Comparison of ENCODE assay signal across 28 cellular contexts in the genomic region with DNA sequence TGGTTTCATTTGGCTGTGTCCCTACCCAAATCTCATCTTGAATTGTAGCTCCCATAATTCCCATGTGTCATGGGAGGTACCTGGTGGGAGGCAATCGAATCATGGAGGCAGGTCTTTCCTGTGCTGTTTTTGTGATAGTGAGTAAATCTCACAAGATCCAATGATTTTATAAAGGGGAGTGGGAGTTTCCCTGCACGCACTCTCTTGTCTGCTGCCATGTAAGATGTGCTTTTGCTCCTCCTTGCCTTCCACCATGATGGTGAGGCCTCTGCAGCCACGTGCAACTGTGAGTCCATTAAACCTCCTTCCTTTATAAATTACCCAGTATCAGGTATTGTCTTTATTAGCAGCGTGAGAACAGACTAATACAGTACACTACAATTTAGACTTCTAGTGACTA.
"Had no signal": no experiment of that assay in that cellular context is flagged by ENCODE, and none has a peak within 500 bp of the region (broad histone marks: within the 10 kb centered on the region; RNA-seq: fewer than 3 reads in every experiment).

No MANE protein-coding gene starts in this region.

- H3K4me3 Mint-ChIP-seq: activated B cell treated with CpG ODN at 0.5 μM for 24 hours; activated CD8-positive, alpha-beta T cell treated with anti-CD3 and anti-CD28 coated beads for 36 hours; activated naive CD4-positive, alpha-beta T cell treated with anti-CD3 and anti-CD28 coated beads for 36 hours; activated naive CD8-positive, alpha-beta T cell; activated T-cell treated with anti-CD3 and anti-CD28 coated beads, Interleukin-2, amount 50 U/mL, for 4 hours; activated T-helper 17 cell treated with anti-CD3 and anti-CD28 coated beads, Interleukin-2, amount 50 U/mL, for 72 hours; effector memory CD8-positive, alpha-beta T cell; T-helper 17 cell; T-helper 2 cell treated with Interferon-gamma antibody and Interleukin-4, amounts not matched to agents 5 μg/mL and 100 μg/mL, for 36 hours had no signal

- H3K27me3 Mint-ChIP-seq: activated naive CD8-positive, alpha-beta T cell; T-helper 17 cell had no signal

- H3K4me3 ChIP-seq: esophagus muscularis mucosa, gastroesophageal sphincter had no signal

- DNase-seq: activated B cell treated with CpG ODN at 0.5 μM for 24 hours; activated CD4-positive, alpha-beta T cell treated with anti-CD3 and anti-CD28 coated beads for 48 hours; activated CD4-positive, alpha-beta T cell treated with anti-CD3 and anti-CD28 coated beads, Interleukin-2, amount 50 U/mL, for 1 hour; activated CD4-positive, alpha-beta T cell treated with anti-CD3 and anti-CD28 coated beads, Interleukin-2, amount 50 U/mL, for 48 hours; activated CD8-positive, alpha-beta memory T cell treated with anti-CD3 and anti-CD28 coated beads for 24 hours; activated CD8-positive, alpha-beta T cell treated with anti-CD3 and anti-CD28 coated beads for 36 hours; activated effector memory CD4-positive, alpha-beta T cell treated with Interleukin-2 at 50 U/mL for 16 hours; activated naive CD4-positive, alpha-beta T cell treated with anti-CD3 and anti-CD28 coated beads for 36 hours; activated T-cell treated with anti-CD3 and anti-CD28 coated beads, Interleukin-2, amount 50 U/mL, for 4 hours; amniotic stem cell; brain microvascular endothelial cell; cortex of kidney; dermis blood vessel endothelial cell; effector CD4-positive, alpha-beta T cell; effector memory CD8-positive, alpha-beta T cell; erythroblast; foreskin keratinocyte; T-helper 1 cell; T-helper 17 cell; T1000; WERI-Rb-1 had no signal

- H3K27ac Mint-ChIP-seq: activated B cell treated with CpG ODN at 0.5 μM for 24 hours; activated CD8-positive, alpha-beta T cell treated with anti-CD3 and anti-CD28 coated beads for 36 hours; activated naive CD4-positive, alpha-beta T cell treated with anti-CD3 and anti-CD28 coated beads for 36 hours; activated naive CD8-positive, alpha-beta T cell; activated T-helper 17 cell treated with anti-CD3 and anti-CD28 coated beads, Interleukin-2, amount 50 U/mL, for 72 hours; effector memory CD8-positive, alpha-beta T cell; T-helper 17 cell; T-helper 2 cell treated with Interferon-gamma antibody and Interleukin-4, amounts not matched to agents 5 μg/mL and 100 μg/mL, for 36 hours had no signal

- H3K9me3 ChIP-seq: esophagus muscularis mucosa, gastroesophageal sphincter had no signal

- H3K4me1 ChIP-seq: foreskin keratinocyte had no signal

- H3K36me3 Mint-ChIP-seq: activated naive CD8-positive, alpha-beta T cell had no signal

- H3K9me3 Mint-ChIP-seq: activated CD8-positive, alpha-beta T cell treated with anti-CD3 and anti-CD28 coated beads for 36 hours; activated T-cell treated with anti-CD3 and anti-CD28 coated beads, Interleukin-2, amount 50 U/mL, for 4 hours; activated T-helper 17 cell treated with anti-CD3 and anti-CD28 coated beads, Interleukin-2, amount 50 U/mL, for 72 hours; effector memory CD8-positive, alpha-beta T cell; T-helper 2 cell treated with Interferon-gamma antibody and Interleukin-4, amounts not matched to agents 5 μg/mL and 100 μg/mL, for 36 hours had no signal

- H3K27me3 ChIP-seq: brain microvascular endothelial cell had no signal

- H3K4me1 Mint-ChIP-seq: activated B cell treated with CpG ODN at 0.5 μM for 24 hours had no signal

- H3K27ac ChIP-seq: brain microvascular endothelial cell, esophagus muscularis mucosa, foreskin keratinocyte, gastroesophageal sphincter, WERI-Rb-1 had no signal

- H3K36me3 ChIP-seq: brain microvascular endothelial cell, esophagus muscularis mucosa, gastroesophageal sphincter, WERI-Rb-1 had no signal

- FAIRE-seq: astrocyte, colon had no signal
